Comparison of ENCODE assay signal across 21 cellular contexts in genomic region chr2:73289304-73289703, GRCh38. TPM values are rescaled to one million over a fixed set of nuclear protein-coding genes. Genes with fewer than 3 reads are reported as not detected.
"Had no signal": no experiment of that assay in that cellular context is flagged by ENCODE, and none has a peak within 500 bp of the region (broad histone marks: within the 10 kb centered on the region; RNA-seq: fewer than 3 reads in every experiment).

No MANE protein-coding gene starts in this region.

- H3K27ac Mint-ChIP-seq: activated CD4-positive, alpha-beta memory T cell treated with anti-CD3 and anti-CD28 coated beads, Interleukin-2, amount 10 ng/mL, durations not matched to agents 7 days and 5 days; activated CD4-positive, alpha-beta T cell treated with anti-CD3 and anti-CD28 coated beads for 36 hours; activated naive CD8-positive, alpha-beta T cell treated with anti-CD3 and anti-CD28 coated beads for 36 hours; dendritic cell treated with granulocyte-macrophage colony-stimulating factor and Interleukin-4, amounts not matched to agents 40 ng/mL and 50 ng/mL, for 4 days had no signal

- H3K27ac ChIP-seq: brain microvascular endothelial cell, parathyroid adenoma, stomach, thoracic aorta, uterus, VCaP had no signal

- DNase-seq: activated CD4-positive, alpha-beta memory T cell treated with anti-CD3 and anti-CD28 coated beads, Interleukin-2, amount 10 ng/mL, durations not matched to agents 7 days and 5 days; activated CD4-positive, alpha-beta T cell treated with anti-CD3 and anti-CD28 coated beads for 36 hours; activated gamma-delta T cell; activated naive CD8-positive, alpha-beta T cell treated with anti-CD3 and anti-CD28 coated beads for 36 hours; activated T-cell treated with anti-CD3 and anti-CD28 coated beads, Interleukin-2, amount 50 U/mL, for 48 hours; brain microvascular endothelial cell; erythroblast; hippocampal formation; mesendoderm; stimulated activated CD4-positive, alpha-beta T cell treated with anti-CD3 and anti-CD28 coated beads, Interleukin-15, amount 100 ng/mL, for 24 hours; stimulated activated CD4-positive, alpha-beta T cell treated with anti-CD3 and anti-CD28 coated beads, Interleukin-4, amount 100 ng/mL, for 24 hours; stomach; uterus had no signal

- H3K36me3 Mint-ChIP-seq: activated naive CD8-positive, alpha-beta T cell treated with anti-CD3 and anti-CD28 coated beads for 36 hours had no signal

- H3K9me3 ChIP-seq: thoracic aorta, uterus had no signal

- H3K4me3 ChIP-seq: stomach, thoracic aorta, uterus had no signal

- H3K36me3 ChIP-seq: brain microvascular endothelial cell, stomach, thoracic aorta, uterus had no signal

- H3K9me3 Mint-ChIP-seq: activated CD4-positive, alpha-beta memory T cell treated with anti-CD3 and anti-CD28 coated beads, Interleukin-2, amount 10 ng/mL, durations not matched to agents 7 days and 5 days; activated naive CD8-positive, alpha-beta T cell treated with anti-CD3 and anti-CD28 coated beads for 36 hours; dendritic cell treated with granulocyte-macrophage colony-stimulating factor and Interleukin-4, amounts not matched to agents 40 ng/mL and 50 ng/mL, for 4 days had no signal

- H2AFZ ChIP-seq: parathyroid adenoma had no signal

- H3K4me3 Mint-ChIP-seq: activated CD4-positive, alpha-beta memory T cell treated with anti-CD3 and anti-CD28 coated beads, Interleukin-2, amount 10 ng/mL, durations not matched to agents 7 days and 5 days; activated CD4-positive, alpha-beta T cell treated with anti-CD3 and anti-CD28 coated beads for 36 hours; activated naive CD8-positive, alpha-beta T cell treated with anti-CD3 and anti-CD28 coated beads for 36 hours; dendritic cell treated with granulocyte-macrophage colony-stimulating factor and Interleukin-4, amounts not matched to agents 40 ng/mL and 50 ng/mL, for 4 days had no signal

- ATAC-seq: activated CD4-positive, alpha-beta T cell treated with anti-CD3 and anti-CD28 coated beads for 36 hours had no signal

- H3K79me2 ChIP-seq: parathyroid adenoma had no signal

- H3K9ac ChIP-seq: parathyroid adenoma had no signal

RNA-seq across cellular contexts. Expression of gene EGR4, which starts 4.0 kb away (rescaled TPM):
- total RNA-seq: activated CD4-positive, alpha-beta memory T cell treated with anti-CD3 and anti-CD28 coated beads, Interleukin-2, amount 10 ng/mL, durations not matched to agents 7 days and 5 days; kidney epithelial cell; liver; renal cortical epithelial cell; skeletal muscle tissue; stomach; thoracic aorta; uterus had no signal
